13 cellular contexts compared by ENCODE assay signal in the genomic region with DNA sequence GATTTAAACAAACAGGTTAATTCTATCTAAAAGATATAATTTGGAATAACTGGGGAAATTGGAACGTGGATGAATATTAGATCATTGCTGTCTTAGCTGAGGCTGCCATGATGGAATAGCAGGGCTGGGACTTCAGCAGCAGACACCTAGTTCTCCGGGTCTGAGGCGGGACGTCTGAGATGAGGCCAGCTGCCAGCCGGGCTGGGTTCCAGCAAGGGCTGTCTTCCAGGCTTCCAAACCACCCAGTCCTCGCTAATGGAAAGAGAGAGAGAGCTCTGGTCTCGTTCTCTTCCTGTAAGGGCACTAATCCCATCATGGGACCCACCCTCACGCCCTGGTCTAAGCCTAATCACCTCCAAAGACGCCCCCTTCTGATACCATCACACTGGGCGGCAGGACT.
"Had no signal": no experiment of that assay in that cellular context is flagged by ENCODE, and none has a peak within 500 bp of the region (broad histone marks: within the 10 kb centered on the region; RNA-seq: fewer than 3 reads in every experiment).

No MANE protein-coding gene starts in this region.

- H3K4me3 Mint-ChIP-seq: activated CD4-positive, alpha-beta memory T cell treated with anti-CD3 and anti-CD28 coated beads for 36 hours; activated T-cell treated with anti-CD3 and anti-CD28 coated beads, Interleukin-2, amount 50 U/mL, for 24 hours; memory B cell; naive thymus-derived CD8-positive, alpha-beta T cell; stimulated activated effector memory CD8-positive, alpha-beta T cell treated with anti-CD3 and anti-CD28 coated beads, Interleukin-12 subunit alpha, Interleukin-12 subunit beta, amount 100 ng/mL, for 72 hours had no signal

- H3K4me3 ChIP-seq: cardiac muscle cell, hepatocyte, left ventricle myocardium inferior, mucosa of descending colon, thyroid gland had no signal

- ATAC-seq: mucosa of descending colon; naive thymus-derived CD8-positive, alpha-beta T cell; stimulated activated effector memory CD8-positive, alpha-beta T cell treated with anti-CD3 and anti-CD28 coated beads, Interleukin-12 subunit alpha, Interleukin-12 subunit beta, amount 100 ng/mL, for 72 hours had no signal

- H3K4me1 ChIP-seq: left ventricle myocardium inferior, thyroid gland had no signal

- H3K36me3 Mint-ChIP-seq: activated CD4-positive, alpha-beta memory T cell treated with anti-CD3 and anti-CD28 coated beads for 36 hours; naive thymus-derived CD8-positive, alpha-beta T cell had no signal

- H3K27me3 ChIP-seq: thyroid gland had no signal

- H3K36me3 ChIP-seq: cardiac muscle cell, left ventricle myocardium inferior, thyroid gland had no signal

- H3K27ac ChIP-seq: cardiac muscle cell, hepatocyte, left ventricle myocardium inferior, thyroid gland had no signal

- DNase-seq: activated CD4-positive, alpha-beta memory T cell treated with anti-CD3 and anti-CD28 coated beads for 36 hours; activated CD4-positive, CD25-positive, alpha-beta regulatory T cell treated with anti-CD3 and anti-CD28 coated beads, Interleukin-2, amount 50 U/mL, for 72 hours; activated naive CD4-positive, alpha-beta T cell treated with anti-CD3 and anti-CD28 coated beads, Interleukin-2, amount 50 U/mL, for 16 hours; activated T-cell treated with anti-CD3 and anti-CD28 coated beads, Interleukin-2, amount 50 U/mL, for 24 hours; left ventricle myocardium inferior; naive thymus-derived CD8-positive, alpha-beta T cell; retina; thyroid gland had no signal

- H3K27ac Mint-ChIP-seq: activated CD4-positive, alpha-beta memory T cell treated with anti-CD3 and anti-CD28 coated beads for 36 hours; activated T-cell treated with anti-CD3 and anti-CD28 coated beads, Interleukin-2, amount 50 U/mL, for 24 hours; memory B cell; stimulated activated effector memory CD8-positive, alpha-beta T cell treated with anti-CD3 and anti-CD28 coated beads, Interleukin-12 subunit alpha, Interleukin-12 subunit beta, amount 100 ng/mL, for 72 hours had no signal

- H3K4me1 Mint-ChIP-seq: memory B cell; naive thymus-derived CD8-positive, alpha-beta T cell; stimulated activated effector memory CD8-positive, alpha-beta T cell treated with anti-CD3 and anti-CD28 coated beads, Interleukin-12 subunit alpha, Interleukin-12 subunit beta, amount 100 ng/mL, for 72 hours had no signal

- H3K9me3 ChIP-seq: mucosa of descending colon, thyroid gland had no signal
